ENCODE assay signal across 18 cellular contexts in the genomic region with DNA sequence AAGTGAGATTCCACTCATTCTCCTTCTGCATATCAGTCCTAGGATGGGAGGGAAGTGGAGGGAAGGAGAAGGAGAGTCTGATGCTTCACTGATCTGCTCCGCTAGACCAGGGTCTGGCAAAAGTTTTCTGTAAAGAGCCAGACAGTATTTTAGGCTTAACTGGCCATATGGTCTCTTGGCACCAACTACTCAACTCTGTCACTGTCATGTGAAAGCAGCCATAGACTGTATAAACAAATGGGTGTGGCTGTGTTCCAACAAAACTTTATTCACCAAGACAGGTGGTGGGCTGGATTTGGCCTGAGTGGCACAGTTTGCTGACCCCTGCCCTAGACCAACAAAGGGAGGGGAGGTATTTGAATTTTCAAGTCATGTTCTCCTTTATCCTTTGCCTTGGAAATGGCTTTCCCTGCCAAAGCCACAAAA. TPM values are rescaled to one million over a fixed set of nuclear protein-coding genes. Genes with fewer than 3 reads are reported as not detected.
DNase-seq lines count a peak whose midpoint lies in the region; ATAC-seq and TF ChIP-seq lines count a peak whose summit lies in the region.
"Had no signal": no experiment of that assay in that cellular context is flagged by ENCODE, and none has a peak within 500 bp of the region (broad histone marks: within the 10 kb centered on the region; RNA-seq: fewer than 3 reads in every experiment).

No MANE protein-coding gene starts in this region.

- ATAC-seq in mucosa of descending colon (peak; percentile 79), GM19023 (IDR thresholded peaks at IDR 0.05; ENCODE audit: unreplicated experiment) (no peak)
- ATAC-seq: activated T-cell treated with anti-CD3 and anti-CD28 coated beads, Interleukin-2, amount 50 U/mL, for 72 hours had no signal

- CTCF ChIA-PET in HEK293T (lab: Yijun Ruan, JAX), result no interaction called here

- H3K36me3 ChIP-seq in mucosa of descending colon (ENCODE audit: low read depth), result peaks cover 17% of the 10 kb centered on the region

- peaks cover 2% of the 10 kb centered on the region for H3K4me1 ChIP-seq in mucosa of descending colon (ENCODE audit: low read depth)
- H3K4me1 ChIP-seq: parathyroid adenoma had no signal

- no peak for TF ChIP-seq CTCF in choroid plexus epithelial cell (conservative IDR thresholded peaks at IDR 0.05; ENCODE audit: low read depth, low read length)
- no peak for TF ChIP-seq CTCF in mucosa of descending colon (IDR thresholded peaks at IDR 0.05)

- intact Hi-C loops in mucosa of descending colon (cut with DNase I, micrococcal nuclease), result no loop called here

- no peaks in the 10 kb centered on the region for H3K9me3 ChIP-seq in mucosa of descending colon
- H3K9me3 ChIP-seq: BLaER1, thoracic aorta had no signal

- POLR2A ChIA-PET in HEK293T (lab: Yijun Ruan, JAX), result no interaction called here

- no peak overlapping the region for H3K4me3 ChIP-seq in choroid plexus epithelial cell (ENCODE audit: low read depth, low read length)
- no peak overlapping the region for H3K4me3 ChIP-seq in mucosa of descending colon
- H3K4me3 ChIP-seq: BLaER1, thoracic aorta had no signal

- DNase-seq in DMS 273 treated with DMSO at 0.1 percent for 48 hours (lab: John Stamatoyannopoulos, UW) (peak; percentile 62), NCI-H69 (lab: John Stamatoyannopoulos, UW) (peak; percentile 84), choroid plexus epithelial cell (ENCODE audit: low read depth) (peak; percentile 13), mucosa of descending colon (peak in 1 of 3 donors; percentile 52), cortex of kidney (lab: John Stamatoyannopoulos, UW) (no peak), NCI-H2196 treated with DMSO at 0.1 percent for 48 hours (lab: John Stamatoyannopoulos, UW; ENCODE audit: unreplicated experiment) (no peak), HEK293T (ENCODE audit: extremely low spot score) (no peak)
- DNase-seq: activated CD4-positive, alpha-beta T cell treated with anti-CD3 and anti-CD28 coated beads, Interleukin-2, amount 10 ng/mL, durations not matched to agents 24 days and 14 days; activated T-cell treated with anti-CD3 and anti-CD28 coated beads, Interleukin-2, amount 50 U/mL, for 72 hours; amniotic stem cell; GOT3; NCI-H526; stimulated activated CD4-positive, alpha-beta T cell treated with anti-CD3 and anti-CD28 coated beads, Interleukin-15, amount 100 ng/mL, for 24 hours had no signal

TF ChIP-seq in HEK293T, 16 proteins besides CTCF, POLR2A, EP300 and RAD21:
- TF ChIP-seq FOXA1 (IDR thresholded peaks at IDR 0.05), result no peak
- TF ChIP-seq ELF4 (IDR thresholded peaks at IDR 0.05), result no peak
- no peak for TF ChIP-seq SUZ12 (IDR thresholded peaks at IDR 0.05)
- TF ChIP-seq NFRKB (IDR thresholded peaks at IDR 0.05), result no peak
- TF ChIP-seq L3MBTL2 (conservative IDR thresholded peaks at IDR 0.05), result no peak
- TF ChIP-seq TARDBP (IDR thresholded peaks at IDR 0.05), result no peak
- no peak for TF ChIP-seq CTBP1 (IDR thresholded peaks at IDR 0.05; ENCODE audit: borderline replicate concordance)
- TF ChIP-seq BHLHE40 (IDR thresholded peaks at IDR 0.05; ENCODE audit: borderline replicate concordance), result no peak
- TF ChIP-seq, protein P1, sequence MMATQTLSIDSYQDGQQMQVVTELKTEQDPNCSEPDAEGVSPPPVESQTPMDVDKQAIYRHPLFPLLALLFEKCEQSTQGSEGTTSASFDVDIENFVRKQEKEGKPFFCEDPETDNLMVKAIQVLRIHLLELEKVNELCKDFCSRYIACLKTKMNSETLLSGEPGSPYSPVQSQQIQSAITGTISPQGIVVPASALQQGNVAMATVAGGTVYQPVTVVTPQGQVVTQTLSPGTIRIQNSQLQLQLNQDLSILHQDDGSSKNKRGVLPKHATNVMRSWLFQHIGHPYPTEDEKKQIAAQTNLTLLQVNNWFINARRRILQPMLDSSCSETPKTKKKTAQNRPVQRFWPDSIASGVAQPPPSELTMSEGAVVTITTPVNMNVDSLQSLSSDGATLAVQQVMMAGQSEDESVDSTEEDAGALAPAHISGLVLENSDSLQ (IDR thresholded peaks at IDR 0.05), result no peak
- no peak for TF ChIP-seq ARNT (IDR thresholded peaks at IDR 0.05)
- no peak for TF ChIP-seq ZNF384 (IDR thresholded peaks at IDR 0.05)
- TF ChIP-seq HDGF (IDR thresholded peaks at IDR 0.05; ENCODE audit: borderline replicate concordance), result no peak

RNA-seq across cellular contexts. Expression of gene GHRH, which starts 22.6 kb away (rescaled TPM):
- not detected for total RNA-seq in mucosa of descending colon
- total RNA-seq: activated CD4-positive, alpha-beta T cell treated with anti-CD3 and anti-CD28 coated beads, Interleukin-2, amount 10 ng/mL, durations not matched to agents 24 days and 14 days; activated T-cell treated with anti-CD3 and anti-CD28 coated beads, Interleukin-2, amount 50 U/mL, for 72 hours; frontal cortex; thoracic aorta had no signal

RNA-seq across cellular contexts. Expression of gene MANBAL, which starts 50.4 kb away (rescaled TPM):
- 10 to 100 TPM; 38.3 to 49.2 (median 43.2) TPM for total RNA-seq in mucosa of descending colon

RNA-seq across cellular contexts. Expression of gene MROH8, which starts 59.7 kb away (rescaled TPM):
- total RNA-seq in mucosa of descending colon, result 1 to 10 TPM; 1.4 to 3.1 (median 2.6) TPM

RNA-seq across cellular contexts. Expression of gene RPN2, which starts 59.9 kb away (rescaled TPM):
- total RNA-seq in mucosa of descending colon, result 100 to 1,000 TPM; 106 to 193 (median 127) TPM

Comparison
In these comparisons a context has a peak if more than half of its experiments do, and no peak if none do; other contexts are left out.
1. DNase-seq: peak in DMS 273 treated with DMSO at 0.1 percent for 48 hours (single experiment), NCI-H69 (single experiment) and choroid plexus epithelial cell (single experiment); none in cortex of kidney (single experiment), NCI-H2196 treated with DMSO at 0.1 percent for 48 hours (single experiment) and HEK293T (single experiment).